Comparison of ENCODE assay signal across 15 cellular contexts in the genomic region with DNA sequence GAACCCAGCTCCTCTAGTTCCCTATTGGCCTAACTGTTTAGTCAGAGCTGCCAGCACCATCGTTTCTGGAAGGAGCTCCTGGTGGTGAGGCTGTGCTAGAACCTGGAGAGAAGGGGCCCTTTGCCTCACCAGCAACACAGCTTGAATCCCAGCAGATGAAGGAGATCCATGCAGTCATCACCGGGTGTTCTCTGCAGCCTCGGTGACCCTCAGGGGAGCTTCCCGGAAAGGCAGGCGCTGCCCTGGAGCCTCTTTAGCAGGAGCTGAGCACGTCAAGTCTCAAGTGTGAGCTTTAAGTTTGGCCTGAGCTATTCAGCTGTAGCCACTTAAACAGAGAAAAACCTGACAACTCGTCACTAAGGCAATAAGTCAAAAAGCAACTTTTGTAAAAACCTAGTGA.
DNase-seq lines count a peak whose midpoint lies in the region; ATAC-seq and TF ChIP-seq lines count a peak whose summit lies in the region.
"Had no signal": no experiment of that assay in that cellular context is flagged by ENCODE, and none has a peak within 500 bp of the region (broad histone marks: within the 10 kb centered on the region; RNA-seq: fewer than 3 reads in every experiment).

No MANE protein-coding gene starts in this region.

- POLR2A ChIA-PET in HEK293 (lab: Yijun Ruan, JAX), result no interaction called here

- peak overlapping the region in 1 of 2 experiments; percentile 24 for H3K4ac ChIP-seq in mesenchymal stem cell (ENCODE audit: low read depth in 1 of 2, low read length in 2 of 2)

- no peak overlapping the region for H3K4me3 ChIP-seq in HEK293 (ENCODE audit: low read depth, low read length)
- H3K4me3 ChIP-seq in heart right ventricle, result no peak overlapping the region
- H3K4me3 ChIP-seq in mesenchymal stem cell (ENCODE audit: insufficient read depth in 1 of 2, low read depth in 1 of 2, low read length in 2 of 2), result no peak overlapping the region
- H3K4me3 ChIP-seq in skeletal muscle tissue (ENCODE audit: low read length in 3 of 3), result no peak overlapping the region
- H3K4me3 ChIP-seq in adrenal gland, result no peak overlapping the region
- H3K4me3 ChIP-seq: MG63 had no signal

- ATAC-seq in heart right ventricle (peak; percentile 44 to 78 (median 68)), GM21529 (IDR thresholded peaks at IDR 0.05; ENCODE audit: unreplicated experiment) (no peak)

- DNase-seq in heart right ventricle, result peak; percentile 18 to 51
- peak; percentile 29 for DNase-seq in mesenchymal stem cell
- DNase-seq in NCI-H2081 (lab: John Stamatoyannopoulos, UW), result no peak
- DNase-seq in adrenal gland, result no peak
- DNase-seq: Caco-2; CD4-positive, CD25-positive, alpha-beta regulatory T cell; Karpas-422; MG63; NCI-H1092 treated with DMSO at 0.1 percent for 48 hours; NCI-H1694; NCI-H226; NCI-H69 had no signal

- H2BK120ac ChIP-seq in mesenchymal stem cell (ENCODE audit: low read depth, low read length), result no peak overlapping the region

- TF ChIP-seq POLR2A in adrenal gland (IDR thresholded peaks at IDR 0.05), result no peak

- no peak overlapping the region for H2AK5ac ChIP-seq in mesenchymal stem cell (ENCODE audit: low read length, severe bottlenecking)

- H2BK12ac ChIP-seq in mesenchymal stem cell (ENCODE audit: low read length in 2 of 2), result peak overlapping the region in 1 of 2 experiments; percentile 21

- no peak overlapping the region for H4K8ac ChIP-seq in mesenchymal stem cell (ENCODE audit: low read length)

- no peak overlapping the region for H4K91ac ChIP-seq in mesenchymal stem cell (ENCODE audit: low read length)

- intact Hi-C loops in heart right ventricle (cut with DNase I) (no loop called here), adrenal gland (cut with DNase I) (no loop called here)

- TF ChIP-seq CTCF in HEK293 (tag by site-specific recombination; IDR thresholded peaks at IDR 0.05) (0 out of 2 replicates have a peak, but pooled peaks have one; percentile 6), heart right ventricle (IDR thresholded peaks at IDR 0.05) (no peak), adrenal gland (IDR thresholded peaks at IDR 0.05) (no peak)

- WGBS in heart right ventricle, 2 donors, result 61 to 63% methylated on average over 7 of the region's 7 CpGs
- 66% methylated on average over 7 of the region's 7 CpGs for WGBS in mesenchymal stem cell
- WGBS in adrenal gland, 4 donors, result 79 to 87% (median 83%) methylated on average over 4 to 7 of the region's 7 CpGs

- no peaks in the 10 kb centered on the region for H3K36me3 ChIP-seq in HEK293 (ENCODE audit: control insufficient read depth in 2 of 2, insufficient read depth in 1 of 2, low read length in 2 of 2)
- H3K36me3 ChIP-seq in heart right ventricle, result no peaks in the 10 kb centered on the region
- H3K36me3 ChIP-seq in mesenchymal stem cell (ENCODE audit: control insufficient read depth in 1 of 2, insufficient read depth in 2 of 2, low read depth in 1 of 2, low read length in 2 of 2), result no peaks in the 10 kb centered on the region
- H3K36me3 ChIP-seq in skeletal muscle tissue (ENCODE audit: control insufficient read depth in 3 of 3, insufficient read depth in 3 of 3, low read length in 3 of 3), result no peaks in the 10 kb centered on the region
- no peaks in the 10 kb centered on the region for H3K36me3 ChIP-seq in adrenal gland (replicated peaks in 1 of 2)
- H3K36me3 ChIP-seq: MG63 had no signal

- no peaks in the 10 kb centered on the region for H3K9me3 ChIP-seq in HEK293 (ENCODE audit: control insufficient read depth, insufficient read depth, low read depth, low read length)
- H3K9me3 ChIP-seq in heart right ventricle, result no peaks in the 10 kb centered on the region
- no peaks in the 10 kb centered on the region for H3K9me3 ChIP-seq in mesenchymal stem cell (ENCODE audit: control insufficient read depth, low read length)
- H3K9me3 ChIP-seq in skeletal muscle tissue (ENCODE audit: control insufficient read depth in 3 of 3, low read length in 3 of 3), result no peaks in the 10 kb centered on the region
- H3K9me3 ChIP-seq in adrenal gland (replicated peaks in 1 of 3), result no peaks in the 10 kb centered on the region
- H3K9me3 ChIP-seq: Caco-2, MG63 had no signal

- no peak overlapping the region for H3K23ac ChIP-seq in mesenchymal stem cell (ENCODE audit: low read length in 2 of 2)

- H3K9ac ChIP-seq in mesenchymal stem cell (ENCODE audit: low read length) (no peak overlapping the region), skeletal muscle tissue (ENCODE audit: low read depth in 1 of 3, low read length in 3 of 3) (no peak overlapping the region)

- CTCF ChIA-PET in HEK293 (lab: Yijun Ruan, JAX), result interaction anchor here (0.6 to 0.8 kb wide), 3 partner anchors 14 to 306 kb away, joined by 3 to 6 read pairs (median 3); no protein-coding TSS in a partner anchor

- no peak overlapping the region for H2AFZ ChIP-seq in mesenchymal stem cell (ENCODE audit: low read depth, low read length)

- no peak overlapping the region for H2BK5ac ChIP-seq in mesenchymal stem cell (ENCODE audit: low read depth, low read length, poor library complexity, severe bottlenecking)

- no peak overlapping the region for H3K14ac ChIP-seq in mesenchymal stem cell (ENCODE audit: low read length in 2 of 2)

- H3K27ac ChIP-seq in HEK293 (ENCODE audit: extremely low read depth, low read depth, low read length), result no peak overlapping the region
- H3K27ac ChIP-seq in heart right ventricle, result peak overlapping the region in 6 of 10 donors; percentile 3 to 67 (median 48)
- no peak overlapping the region for H3K27ac ChIP-seq in mesenchymal stem cell (ENCODE audit: low read length, poor library complexity, severe bottlenecking)
- H3K27ac ChIP-seq in skeletal muscle tissue (ENCODE audit: low read depth, low read length), result peak overlapping the region; percentile 66
- H3K27ac ChIP-seq in adrenal gland, result no peak overlapping the region

- no peak overlapping the region for H3K4me2 ChIP-seq in mesenchymal stem cell (ENCODE audit: low read length, poor library complexity, severe bottlenecking)

- no peak overlapping the region for H2BK15ac ChIP-seq in mesenchymal stem cell (ENCODE audit: low read depth, poor library complexity, severe bottlenecking)

- H3K18ac ChIP-seq in mesenchymal stem cell (ENCODE audit: low read depth in 1 of 2, low read length in 2 of 2), result no peak overlapping the region

- H3K79me1 ChIP-seq in mesenchymal stem cell (replicated peaks; ENCODE audit: low read length, poor library complexity, severe bottlenecking), result no peaks in the 10 kb centered on the region

- no peaks in the 10 kb centered on the region; the same call in 1 of the 2 replicates for H3K4me1 ChIP-seq in HEK293 (ENCODE audit: control insufficient read depth, insufficient read depth, low read length)
- peaks cover 0 to 20% (median 0%) of the 10 kb centered on the region in 9 donors for H3K4me1 ChIP-seq in heart right ventricle
- H3K4me1 ChIP-seq in mesenchymal stem cell (ENCODE audit: control insufficient read depth, insufficient read depth, low read depth, low read length), result no peaks in the 10 kb centered on the region
- H3K4me1 ChIP-seq in skeletal muscle tissue (ENCODE audit: control insufficient read depth in 3 of 3, insufficient read depth in 3 of 3, low read length in 3 of 3), result peaks cover 0 to 5% (median 4%) of the 10 kb centered on the region in 3 donors
- H3K4me1 ChIP-seq in adrenal gland (replicated peaks in 1 of 2), result no peaks in the 10 kb centered on the region

- H3K27me3 ChIP-seq in heart right ventricle, result peaks cover 0 to 5% (median 0%) of the 10 kb centered on the region in 7 donors
- H3K27me3 ChIP-seq in mesenchymal stem cell (ENCODE audit: control insufficient read depth in 1 of 2, insufficient read depth in 1 of 2, low read length in 2 of 2), result peaks cover 0 to 2% of the 10 kb centered on the region in 2 experiments
- peaks cover 0 to 5% (median 0%) of the 10 kb centered on the region in 3 donors for H3K27me3 ChIP-seq in skeletal muscle tissue (ENCODE audit: control insufficient read depth in 3 of 3, insufficient read depth in 3 of 3, low read length in 3 of 3)
- H3K27me3 ChIP-seq in adrenal gland, result no peaks in the 10 kb centered on the region
- H3K27me3 ChIP-seq: MG63 had no signal

TF ChIP-seq in HEK293, 187 proteins besides CTCF, POLR2A, EP300 and RAD21:
- peak; percentile 77 for TF ChIP-seq ZIC2 (tag by site-specific recombination; IDR thresholded peaks at IDR 0.05)
- TF ChIP-seq ZNF777 (tag by site-specific recombination; IDR thresholded peaks at IDR 0.05; ENCODE audit: borderline replicate concordance), result no peak
- TF ChIP-seq ZNF248 (tag by site-specific recombination; IDR thresholded peaks at IDR 0.05), result no peak
- TF ChIP-seq ZNF433 (tag by site-specific recombination; IDR thresholded peaks at IDR 0.05; ENCODE audit: low read depth), result no peak
- TF ChIP-seq, protein P1, sequence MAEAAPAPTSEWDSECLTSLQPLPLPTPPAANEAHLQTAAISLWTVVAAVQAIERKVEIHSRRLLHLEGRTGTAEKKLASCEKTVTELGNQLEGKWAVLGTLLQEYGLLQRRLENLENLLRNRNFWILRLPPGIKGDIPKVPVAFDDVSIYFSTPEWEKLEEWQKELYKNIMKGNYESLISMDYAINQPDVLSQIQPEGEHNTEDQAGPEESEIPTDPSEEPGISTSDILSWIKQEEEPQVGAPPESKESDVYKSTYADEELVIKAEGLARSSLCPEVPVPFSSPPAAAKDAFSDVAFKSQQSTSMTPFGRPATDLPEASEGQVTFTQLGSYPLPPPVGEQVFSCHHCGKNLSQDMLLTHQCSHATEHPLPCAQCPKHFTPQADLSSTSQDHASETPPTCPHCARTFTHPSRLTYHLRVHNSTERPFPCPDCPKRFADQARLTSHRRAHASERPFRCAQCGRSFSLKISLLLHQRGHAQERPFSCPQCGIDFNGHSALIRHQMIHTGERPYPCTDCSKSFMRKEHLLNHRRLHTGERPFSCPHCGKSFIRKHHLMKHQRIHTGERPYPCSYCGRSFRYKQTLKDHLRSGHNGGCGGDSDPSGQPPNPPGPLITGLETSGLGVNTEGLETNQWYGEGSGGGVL (tag by site-specific recombination; IDR thresholded peaks at IDR 0.05), result no peak

Comparison
In these comparisons a context has a peak if more than half of its experiments do, and no peak if none do; other contexts are left out.
1. H3K27ac ChIP-seq: peak in heart right ventricle (6 of 10) and skeletal muscle tissue (single experiment); none in HEK293 (single experiment), mesenchymal stem cell (single experiment) and adrenal gland (0 of 5).
2. DNase-seq: peak in heart right ventricle (2 of 2) and mesenchymal stem cell (single experiment); none in NCI-H2081 (0 of 2) and adrenal gland (0 of 7).